In the genomic region with DNA sequence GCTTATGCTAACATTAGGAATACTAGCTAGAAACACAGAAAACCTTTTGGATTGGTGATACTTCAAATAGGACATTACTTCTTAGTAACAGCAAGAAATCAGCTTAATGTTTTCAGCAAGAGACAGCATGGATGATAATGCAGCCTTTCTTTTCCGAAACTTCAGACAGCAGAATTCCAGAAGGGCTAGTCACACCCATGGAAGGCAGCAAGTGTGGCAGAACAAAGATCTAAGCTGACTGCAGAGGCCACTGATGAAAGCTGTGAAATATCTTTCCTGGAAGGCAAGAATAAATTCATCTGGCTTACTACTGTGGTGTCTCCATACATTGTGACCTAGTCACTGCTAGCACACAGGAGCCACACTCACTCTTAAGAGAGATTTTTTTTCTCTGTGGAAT, we compare ENCODE assay signal across 12 cellular contexts.
DNase-seq lines count a peak whose midpoint lies in the region; ATAC-seq and TF ChIP-seq lines count a peak whose summit lies in the region.
"Had no signal": no experiment of that assay in that cellular context is flagged by ENCODE, and none has a peak within 500 bp of the region (broad histone marks: within the 10 kb centered on the region; RNA-seq: fewer than 3 reads in every experiment).

No MANE protein-coding gene starts in this region.

- ATAC-seq in activated T-cell treated with anti-CD3 and anti-CD28 coated beads, Interleukin-2, amount 50 U/mL, for 4 hours = no peak
- ATAC-seq: activated T-helper 17 cell treated with anti-CD3 and anti-CD28 coated beads, Interleukin-2, amount 50 U/mL, for 72 hours; PC-3 had no signal

- H3K36me3 ChIP-seq in HUES64 (ENCODE audit: insufficient read depth, low read length) (peaks cover 47% of the 10 kb centered on the region), smooth muscle cell (ENCODE audit: low read depth) (peaks cover 4% of the 10 kb centered on the region)

- TF ChIP-seq CTCF in coronary artery (IDR thresholded peaks at IDR 0.05) (no peak), smooth muscle cell (IDR thresholded peaks at IDR 0.05; ENCODE audit: borderline replicate concordance, insufficient read depth, poor library complexity, severe bottlenecking) (no peak)

- H3F3A ChIP-seq in smooth muscle cell (ENCODE audit: low read depth) = peaks cover 35% of the 10 kb centered on the region

- H3K27ac ChIP-seq in HUES64 (ENCODE audit: low read depth, low read length) = peak overlapping the region; percentile 32
- H3K27ac ChIP-seq in coronary artery = peak overlapping the region; percentile 27 to 64
- H3K27ac ChIP-seq in smooth muscle cell (ENCODE audit: low read depth) = peak overlapping the region; percentile 80

- peaks cover 25% of the 10 kb centered on the region for H3K9me3 Mint-ChIP-seq in activated T-cell treated with anti-CD3 and anti-CD28 coated beads, Interleukin-2, amount 50 U/mL, for 4 hours

- peaks cover 54% of the 10 kb centered on the region for H3K36me3 Mint-ChIP-seq in activated T-cell treated with anti-CD3 and anti-CD28 coated beads, Interleukin-2, amount 50 U/mL, for 4 hours (ENCODE audit: insufficient read depth)

- no peak overlapping the region for H3K4me3 Mint-ChIP-seq in activated T-cell treated with anti-CD3 and anti-CD28 coated beads, Interleukin-2, amount 50 U/mL, for 4 hours
- H3K4me3 Mint-ChIP-seq: activated T-helper 17 cell treated with anti-CD3 and anti-CD28 coated beads, Interleukin-2, amount 50 U/mL, for 72 hours had no signal

- H3K27me3 ChIP-seq in HUES64 (ENCODE audit: insufficient read depth, low read length) (no peaks in the 10 kb centered on the region), smooth muscle cell (ENCODE audit: low read depth) (no peaks in the 10 kb centered on the region)

- H3K9ac ChIP-seq in HUES64 (ENCODE audit: low read depth, low read length) (no peak overlapping the region; the same call in 1 of the 2 replicates), smooth muscle cell (ENCODE audit: low read depth) (no peak overlapping the region)

- 92% methylated on average over 1 of the region's 1 CpG for WGBS in HUES64
- 0% methylated on average over 1 of the region's 1 CpG for WGBS in smooth muscle cell (ENCODE audit: low lambda C conversion rate)

- no peak overlapping the region for H2AFZ ChIP-seq in smooth muscle cell (ENCODE audit: low read depth)

- no peaks in the 10 kb centered on the region for H3K27me3 Mint-ChIP-seq in activated T-cell treated with anti-CD3 and anti-CD28 coated beads, Interleukin-2, amount 50 U/mL, for 4 hours (ENCODE audit: low read depth)
- H3K27me3 Mint-ChIP-seq: activated T-helper 17 cell treated with anti-CD3 and anti-CD28 coated beads, Interleukin-2, amount 50 U/mL, for 72 hours had no signal

- DNase-seq in coronary artery (ENCODE audit: low spot score) = no peak
- DNase-seq in iris pigment epithelial cell (ENCODE audit: low read depth) = peak; percentile 79
- DNase-seq in smooth muscle cell (lab: John Stamatoyannopoulos, UW; ENCODE audit: unreplicated experiment) = no peak
- DNase-seq in activated T-cell treated with anti-CD3 and anti-CD28 coated beads, Interleukin-2, amount 50 U/mL, for 4 hours = no peak
- no peak for DNase-seq in GM19238 (ENCODE audit: insufficient read length, low spot score)
- DNase-seq in NCI-H2029 (lab: John Stamatoyannopoulos, UW) = no peak
- DNase-seq in effector CD8-positive, alpha-beta T cell (lab: John Stamatoyannopoulos, UW) = no peak
- DNase-seq: NCI-H1694; PC-3; stimulated activated CD8-positive, alpha-beta memory T cell treated with anti-CD3 and anti-CD28 coated beads, Interleukin-4, amount 100 ng/mL, for 48 hours had no signal

- H3K4me2 ChIP-seq in smooth muscle cell = peak overlapping the region; percentile 51

- no peak overlapping the region for H3K4me3 ChIP-seq in HUES64 (ENCODE audit: low read length)
- H3K4me3 ChIP-seq in coronary artery = peak overlapping the region; percentile 6
- H3K4me3 ChIP-seq in smooth muscle cell = no peak overlapping the region

- peaks cover 22% of the 10 kb centered on the region for H4K20me1 ChIP-seq in smooth muscle cell (ENCODE audit: low read depth)

- peaks cover 3% of the 10 kb centered on the region for H3K4me1 Mint-ChIP-seq in activated T-cell treated with anti-CD3 and anti-CD28 coated beads, Interleukin-2, amount 50 U/mL, for 4 hours (ENCODE audit: low read depth)
- H3K4me1 Mint-ChIP-seq: activated T-helper 17 cell treated with anti-CD3 and anti-CD28 coated beads, Interleukin-2, amount 50 U/mL, for 72 hours had no signal

- H3K79me2 ChIP-seq in smooth muscle cell (ENCODE audit: low read depth) = peaks cover 25% of the 10 kb centered on the region

- H3K4me1 ChIP-seq in HUES64 (ENCODE audit: insufficient read depth, low read length) (peaks cover 14% of the 10 kb centered on the region; the same call in 1 of the 2 replicates), smooth muscle cell (ENCODE audit: low read depth) (peaks cover 5% of the 10 kb centered on the region)

- no peaks in the 10 kb centered on the region for H3K9me3 ChIP-seq in HUES64 (ENCODE audit: insufficient read depth, low read depth, low read length)
- no peaks in the 10 kb centered on the region for H3K9me3 ChIP-seq in smooth muscle cell (replicated peaks; ENCODE audit: low read depth)
